In genomic region chr11:111193924-111194490, GRCh38 we compare ENCODE assay signal across 18 cellular contexts. TPM values are rescaled to one million over a fixed set of nuclear protein-coding genes. Genes with fewer than 3 reads are reported as not detected.
A peak's percentile ranks its signal among the peaks of the same experiment; 100 is the strongest.
DNase-seq lines count a peak whose midpoint lies in the region; ATAC-seq and TF ChIP-seq lines count a peak whose summit lies in the region.
"Had no signal": no experiment of that assay in that cellular context is flagged by ENCODE, and none has a peak within 500 bp of the region (broad histone marks: within the 10 kb centered on the region; RNA-seq: fewer than 3 reads in every experiment).

No MANE protein-coding gene starts in this region.

- no peak overlapping the region for H3K4me3 ChIP-seq in HEK293 (ENCODE audit: low read depth, low read length)
- H3K4me3 ChIP-seq in PC-3 (ENCODE audit: low read length): no peak overlapping the region
- H3K4me3 ChIP-seq in epithelial cell of esophagus (ENCODE audit: low read length): no peak overlapping the region
- no peak overlapping the region for H3K4me3 ChIP-seq in sigmoid colon
- H3K4me3 ChIP-seq: BLaER1 treated with 17β-estradiol and CSF1 and Interleukin-3, amounts not matched to agents 10 nM and 100 nM; SJSA1 had no signal

- CTCF ChIA-PET in HEK293 (lab: Yijun Ruan, JAX) (interaction anchor here (0.6 to 0.7 kb wide), 2 partner anchors 34 to 92 kb away, joined by 3 read pairs; no protein-coding TSS in a partner anchor), PC-3 (lab: Charles Lee) (no interaction called here)

- no peaks in the 10 kb centered on the region for H4K20me1 ChIP-seq in PC-3 (ENCODE audit: low read length)
- H4K20me1 ChIP-seq: BLaER1 treated with 17β-estradiol and CSF1 and Interleukin-3, amounts not matched to agents 10 nM and 100 nM had no signal

- no peak overlapping the region for H3K4me2 ChIP-seq in PC-3 (ENCODE audit: low read length)
- H3K4me2 ChIP-seq: BLaER1 treated with 17β-estradiol and CSF1 and Interleukin-3, amounts not matched to agents 10 nM and 100 nM had no signal

- intact Hi-C loops in PC-3 (cut with micrococcal nuclease) (no loop called here), sigmoid colon (cut with DNase I) (no loop called here)

- H3K36me3 ChIP-seq in HEK293 (ENCODE audit: control insufficient read depth in 2 of 2, insufficient read depth in 1 of 2, low read length in 2 of 2) (no peaks in the 10 kb centered on the region), PC-3 (ENCODE audit: low read depth, low read length) (no peaks in the 10 kb centered on the region), sigmoid colon (no peaks in the 10 kb centered on the region)
- H3K36me3 ChIP-seq: BLaER1 treated with 17β-estradiol and CSF1 and Interleukin-3, amounts not matched to agents 10 nM and 100 nM; SJSA1 had no signal

- H3F3A ChIP-seq in PC-3 (ENCODE audit: low read length, unreplicated experiment): no peaks in the 10 kb centered on the region

- no peak overlapping the region for H2AFZ ChIP-seq in PC-3 (ENCODE audit: low read length)

- no peaks in the 10 kb centered on the region for H3K9me2 ChIP-seq in PC-3 (replicated peaks; ENCODE audit: low read length)

- H3K4me1 ChIP-seq in HEK293 (ENCODE audit: control insufficient read depth, insufficient read depth, low read length): no peaks in the 10 kb centered on the region
- peaks cover 6% of the 10 kb centered on the region; the same call in 1 of the 2 replicates for H3K4me1 ChIP-seq in PC-3 (ENCODE audit: insufficient read depth, low read length)
- H3K4me1 ChIP-seq in sigmoid colon: no peaks in the 10 kb centered on the region
- H3K4me1 ChIP-seq: SJSA1 had no signal

- H3K9me3 ChIP-seq in HEK293 (ENCODE audit: control insufficient read depth, insufficient read depth, low read depth, low read length) (no peaks in the 10 kb centered on the region), PC-3 (ENCODE audit: low read length) (no peaks in the 10 kb centered on the region), sigmoid colon (peaks cover 0 to 4% (median 0%) of the 10 kb centered on the region in 4 donors)
- H3K9me3 ChIP-seq: SJSA1 had no signal

- whole genome bisulfite sequencing in sigmoid colon, 2 donors: 37 to 92% methylated on average over 1 of the region's 1 CpG

- DNase-seq in DMS53 (lab: John Stamatoyannopoulos, UW) (peak; percentile 42), DMS53 treated with DMSO at 0.1 percent for 48 hours (lab: John Stamatoyannopoulos, UW; ENCODE audit: unreplicated experiment) (no peak), PC-3 (peak; percentile 53), epithelial cell of esophagus (ENCODE audit: low read depth) (peak; percentile 30), HCEC 1CT (no peak), sigmoid colon (no peak)
- DNase-seq: CD8-positive, alpha-beta T cell; H7; NCI-H187; NCI-H226; NCI-H510A treated with DMSO at 0.1 percent for 48 hours had no signal

- TF ChIP-seq CTCF in HEK293 (tag by site-specific recombination; IDR thresholded peaks at IDR 0.05) (no peak), PC-3 (conservative IDR thresholded peaks at IDR 0.05; ENCODE audit: low read depth, low read length) (no peak), epithelial cell of esophagus (IDR thresholded peaks at IDR 0.05; ENCODE audit: insufficient read depth, low read depth, low read length, missing control alignments) (no peak), sigmoid colon (IDR thresholded peaks at IDR 0.05) (no peak)

- no peaks in the 10 kb centered on the region for H3K79me2 ChIP-seq in PC-3 (ENCODE audit: low read length)

- H3K27ac ChIP-seq in HEK293 (ENCODE audit: extremely low read depth, low read depth, low read length) (no peak overlapping the region), PC-3 (ENCODE audit: low read length) (no peak overlapping the region), sigmoid colon (no peak overlapping the region)
- H3K27ac ChIP-seq: 22Rv1; BLaER1 treated with 17β-estradiol and CSF1 and Interleukin-3, amounts not matched to agents 10 nM and 100 nM; SJSA1 had no signal

- no peak overlapping the region for H3K9ac ChIP-seq in PC-3 (ENCODE audit: low read length)
- H3K9ac ChIP-seq: BLaER1 treated with 17β-estradiol and CSF1 and Interleukin-3, amounts not matched to agents 10 nM and 100 nM had no signal

- ATAC-seq in PC-3: peak; percentile 62
- ATAC-seq in GM21576 (IDR thresholded peaks at IDR 0.05; ENCODE audit: unreplicated experiment): no peak
- ATAC-seq: CD8-positive, alpha-beta T cell had no signal

- BruUV-seq in PC-3 (replicated peaks; lab: Mats Ljungman, UMichigan): no TSS peak

- H3K27me3 ChIP-seq in PC-3 (ENCODE audit: low read length) (no peaks in the 10 kb centered on the region), sigmoid colon (no peaks in the 10 kb centered on the region)
- H3K27me3 ChIP-seq: BLaER1 treated with 17β-estradiol and CSF1 and Interleukin-3, amounts not matched to agents 10 nM and 100 nM; SJSA1 had no signal

- POLR2A ChIA-PET in HEK293 (lab: Yijun Ruan, JAX): no interaction called here
- POLR2A ChIA-PET in PC-3 (lab: Charles Lee; ENCODE audit: unreplicated experiment): no interaction called here

- no peak for TF ChIP-seq EP300 in sigmoid colon (IDR thresholded peaks at IDR 0.05)

- no peak for TF ChIP-seq POLR2A in sigmoid colon (IDR thresholded peaks at IDR 0.05)

TF ChIP-seq in HEK293, 187 proteins besides CTCF, POLR2A, EP300 and RAD21:
- TF ChIP-seq ZIC2 (tag by site-specific recombination; IDR thresholded peaks at IDR 0.05): 0 out of 2 replicates have a peak, but pooled peaks have one; percentile 22
- no peak for TF ChIP-seq ZNF792 (tag by site-specific recombination; IDR thresholded peaks at IDR 0.05)
- no peak for TF ChIP-seq KLF1 (tag by site-specific recombination; IDR thresholded peaks at IDR 0.05)
- no peak for TF ChIP-seq ZBTB20 (tag by site-specific recombination; IDR thresholded peaks at IDR 0.05)

RNA-seq across cellular contexts. Expression of gene POU2AF2, which starts 51.5 kb away (rescaled TPM):
- total RNA-seq in PC-3 (2014; rRNA removed) (not detected in 2 replicates), sigmoid colon (not detected)
- 1 to 10 TPM; 1.5 to 2.5 (median 2.4) TPM for polyA plus RNA-seq in sigmoid colon
- total RNA-seq: CD8-positive, alpha-beta T cell; Daoy; H7; OCI-LY7; SJSA1 had no signal

Comparison
In these comparisons a context has a peak if more than half of its experiments do, and no peak if none do; other contexts are left out.
1. DNase-seq: peak in DMS53 (single experiment), PC-3 (single experiment) and epithelial cell of esophagus (single experiment); none in DMS53 treated with DMSO at 0.1 percent for 48 hours (single experiment), HCEC 1CT (single experiment) and sigmoid colon (single experiment).